1 cellular context compared by ENCODE assay signal in genomic region chr14:67532606-67532997, GRCh38.
TF ChIP-seq lines count a peak whose summit lies in the region.

No MANE protein-coding gene starts in this region.

TF ChIP-seq in HepG2, 621 proteins besides CTCF, POLR2A, EP300 and RAD21 (continued from another document):
- TF ChIP-seq FOXO4 (CRISPR knock-in tag; conservative IDR thresholded peaks at IDR 0.05) (no peak), MLX (CRISPR knock-in tag; IDR thresholded peaks at IDR 0.05) (no peak), SP1 (IDR thresholded peaks at IDR 0.05) (no peak), SP1 (CRISPR knock-in tag; IDR thresholded peaks at IDR 0.05) (no peak), AGO2 (optimal IDR thresholded peaks at IDR 0.05; ENCODE audit: low read depth, low read length) (no peak), ADNP (CRISPR knock-in tag; IDR thresholded peaks at IDR 0.05) (no peak), PITX1 (CRISPR knock-in tag; IDR thresholded peaks at IDR 0.05) (no peak), HMG20A (CRISPR knock-in tag; IDR thresholded peaks at IDR 0.05; ENCODE audit: borderline replicate concordance) (no peak), ZNF468 (CRISPR knock-in tag; IDR thresholded peaks at IDR 0.05) (no peak), ZNF44 (CRISPR knock-in tag; IDR thresholded peaks at IDR 0.05) (0 out of 2 replicates have a peak, but pooled peaks have one; percentile 55), HNF1A (IDR thresholded peaks at IDR 0.05; ENCODE audit: low read depth) (no peak), HNF1A (CRISPR knock-in tag; IDR thresholded peaks at IDR 0.05; ENCODE audit: borderline replicate concordance) (no peak), ZBTB20 (CRISPR knock-in tag; IDR thresholded peaks at IDR 0.05; ENCODE audit: borderline replicate concordance, low read depth) (no peak), ZNF333 (CRISPR knock-in tag; IDR thresholded peaks at IDR 0.05; ENCODE audit: borderline replicate concordance) (0 out of 2 replicates have a peak, but pooled peaks have one; percentile 39), ZNF770 (CRISPR knock-in tag; IDR thresholded peaks at IDR 0.05) (no peak), DZIP1 (CRISPR knock-in tag; IDR thresholded peaks at IDR 0.05) (0 out of 2 replicates have a peak, but pooled peaks have one; percentile 32), BCL6 (CRISPR knock-in tag; IDR thresholded peaks at IDR 0.05) (no peak), ZNF710 (CRISPR knock-in tag; IDR thresholded peaks at IDR 0.05; ENCODE audit: borderline replicate concordance) (no peak), PBX3 (CRISPR knock-in tag; IDR thresholded peaks at IDR 0.05; ENCODE audit: borderline replicate concordance) (no peak), THYN1 (CRISPR knock-in tag; IDR thresholded peaks at IDR 0.05; ENCODE audit: borderline replicate concordance, low read depth) (no peak), ZBTB10 (CRISPR knock-in tag; IDR thresholded peaks at IDR 0.05; ENCODE audit: borderline replicate concordance) (peak; percentile 89; the same call in 1 of the 2 replicates)
